11 cellular contexts compared by ENCODE assay signal in genomic region chr6:154408906-154409500, GRCh38. TPM values are rescaled to one million over a fixed set of nuclear protein-coding genes. Genes with fewer than 3 reads are reported as not detected.
DNase-seq lines count a peak whose midpoint lies in the region; ATAC-seq, FAIRE-seq and TF ChIP-seq lines count a peak whose summit lies in the region.
"Had no signal": no experiment of that assay in that cellular context is flagged by ENCODE, and none has a peak within 500 bp of the region (broad histone marks: within the 10 kb centered on the region; RNA-seq: fewer than 3 reads in every experiment).

No MANE protein-coding gene starts in this region.

- intact Hi-C loops in left colon (cut with DNase I, micrococcal nuclease) (loop anchor here in 1 of 2 donors (10.0 kb wide), 1 partner anchor 254 kb away; no protein-coding TSS in a partner anchor), aorta (cut with DNase I) (loop anchor here (10.0 kb wide), 1 partner anchor 254 kb away; no protein-coding TSS in a partner anchor)

- TF ChIP-seq CTCF in AG04450 (IDR thresholded peaks at IDR 0.05; ENCODE audit: low read depth, low read length) (peak; percentile 59), brain microvascular endothelial cell (IDR thresholded peaks at IDR 0.05; ENCODE audit: low read depth, low read length, missing control alignments) (peak; percentile 68)

- WGBS in aorta, 2 donors = 5 to 7% methylated on average over 4 of the region's 4 CpGs

- H3K27me3 ChIP-seq in AG04450 (ENCODE audit: control insufficient read depth, insufficient read depth, low read length) (no peaks in the 10 kb centered on the region), brain microvascular endothelial cell (replicated peaks) (no peaks in the 10 kb centered on the region), aorta (ENCODE audit: control insufficient read depth in 1 of 2, insufficient read depth in 2 of 2, low read length in 1 of 2) (no peaks in the 10 kb centered on the region)
- H3K27me3 ChIP-seq: SJCRH30 had no signal

- H3K36me3 ChIP-seq in brain microvascular endothelial cell (replicated peaks) (no peaks in the 10 kb centered on the region), aorta (ENCODE audit: control insufficient read depth in 1 of 2, insufficient read depth in 2 of 2, low read length in 1 of 2) (no peaks in the 10 kb centered on the region)

- H3K4me3 ChIP-seq in AG04450 (ENCODE audit: low read depth, low read length) (no peak overlapping the region), brain microvascular endothelial cell (ENCODE audit: low read depth, low read length) (no peak overlapping the region), aorta (ENCODE audit: low read length in 2 of 2) (no peak overlapping the region)
- H3K4me3 ChIP-seq: SJCRH30 had no signal

- no peak for FAIRE-seq in HTR-8/SVneo (lab: Jason Lieb, UNC)

- peaks cover 2 to 6% of the 10 kb centered on the region in 2 donors for H3K4me1 ChIP-seq in aorta (ENCODE audit: control insufficient read depth in 1 of 2, insufficient read depth in 2 of 2, low read length in 2 of 2)

- no peaks in the 10 kb centered on the region; the same call in none of the 2 replicates for H3K9me3 ChIP-seq in AG04450 (ENCODE audit: control insufficient read depth, insufficient read depth, low read length)
- no peaks in the 10 kb centered on the region for H3K9me3 ChIP-seq in aorta (ENCODE audit: control insufficient read depth, low read length)
- H3K9me3 ChIP-seq: SJCRH30 had no signal

- CTCF ChIA-PET in AG04450 (lab: Charles Lee) = interaction anchor here (0.6 to 2.1 kb wide), 3 partner anchors 104 to 255 kb away, joined by 3 to 11 read pairs (median 4); no protein-coding TSS in a partner anchor

- POLR2A ChIA-PET in AG04450 (lab: Yijun Ruan, JAX) = no interaction called here

- ATAC-seq in left colon (peak; percentile 68), aorta (ENCODE audit: low FRiP score) (no peak), GM21737 (IDR thresholded peaks at IDR 0.05; ENCODE audit: unreplicated experiment) (no peak), HG03432 (IDR thresholded peaks at IDR 0.05; ENCODE audit: unreplicated experiment) (no peak)

- H3K27ac ChIP-seq in AG04450 (ENCODE audit: low read depth, low read length) (no peak overlapping the region), brain microvascular endothelial cell (no peak overlapping the region), aorta (ENCODE audit: low read depth in 1 of 2, low read length in 2 of 2) (peak overlapping the region in 1 of 2 donors; percentile 83)
- H3K27ac ChIP-seq: SJCRH30 had no signal

- in situ Hi-C loops in brain microvascular endothelial cell (cut with HindIII; ENCODE audit: low pct_ligation_motif_present, low sequenced_read_pairs) = no loop called here

- DNase-seq in AG04450 (ENCODE audit: low read depth, low spot score) (no peak), HTR-8/SVneo (ENCODE audit: insufficient read length, low spot score) (peak; percentile 36), brain microvascular endothelial cell (peak; percentile 62), left colon (peak in 1 of 2 donors; percentile 23), aorta (no peak), activated T-cell treated with anti-CD3 and anti-CD28 coated beads for 4 hours (no peak)
- DNase-seq: GF-D8; stimulated activated naive CD4-positive, alpha-beta T cell treated with Interleukin-2 at 50 U/mL for 16 hours had no signal

RNA-seq across cellular contexts. Expression of gene IPCEF1, which starts 52.4 kb away (rescaled TPM):
- 0.35 and 0.66 TPM in 2 replicates for polyA plus RNA-seq in AG04450 (2011; rRNA removed)
- 0.41 and 0.56 TPM in 2 replicates for polyA minus RNA-seq in AG04450 (2011; rRNA and poly(A)+ RNA removed)
- 1 to 10 TPM; 1.2 to 1.8 TPM for total RNA-seq in left colon
- total RNA-seq in aorta = 1 to 10 TPM; 3.7 to 4.7 TPM
- 1 to 10 TPM; 1.8 to 1.9 TPM for polyA plus RNA-seq in aorta

Comparison
In these comparisons a context has a peak if more than half of its experiments do, and no peak if none do; other contexts are left out.
1. DNase-seq: peak in HTR-8/SVneo (single experiment) and brain microvascular endothelial cell (single experiment); none in AG04450 (single experiment), aorta (0 of 2) and activated T-cell treated with anti-CD3 and anti-CD28 coated beads for 4 hours (single experiment).